In genomic region chr6:42507901-42508300, GRCh38 we compare ENCODE assay signal across 22 cellular contexts. TPM values are rescaled to one million over a fixed set of nuclear protein-coding genes. Genes with fewer than 3 reads are reported as not detected.
DNase-seq lines count a peak whose midpoint lies in the region; ATAC-seq, FAIRE-seq and TF ChIP-seq lines count a peak whose summit lies in the region.
"Had no signal": no experiment of that assay in that cellular context is flagged by ENCODE, and none has a peak within 500 bp of the region (broad histone marks: within the 10 kb centered on the region; RNA-seq: fewer than 3 reads in every experiment).

No MANE protein-coding gene starts in this region.

- no peaks in the 10 kb centered on the region for H3K9me3 Mint-ChIP-seq in activated B cell treated with CpG ODN at 0.5 μM for 24 hours
- H3K9me3 Mint-ChIP-seq: central memory CD8-positive, alpha-beta T cell; stimulated activated effector memory CD8-positive, alpha-beta T cell treated with anti-CD3 and anti-CD28 coated beads, Interleukin-12 subunit alpha, Interleukin-12 subunit beta, amount 100 ng/mL, for 72 hours had no signal

- no TSS peak for BruUV-seq in HepG2 (replicated peaks; lab: Mats Ljungman, UMichigan)

- intact Hi-C loops in activated B cell treated with CpG ODN at 0.5 μM for 24 hours (cut with micrococcal nuclease): loop anchor here (1.0 kb wide), 1 partner anchor 12 kb away; no protein-coding TSS in a partner anchor
- intact Hi-C loops in HepG2 (cut with micrococcal nuclease; ENCODE audit: unreplicated experiment): no loop called here

- DNase-seq in AG08395 (ENCODE audit: low spot score) (peak; percentile 61), GM23248 (peak; percentile 63), activated B cell treated with CpG ODN at 0.5 μM for 24 hours (no peak), left kidney (ENCODE audit: low read depth, low spot score) (peak; percentile 43), HepG2 (ENCODE audit: low spot score) (no peak), H4 (ENCODE audit: low spot score) (no peak)
- DNase-seq: activated CD8-positive, alpha-beta T cell treated with anti-CD3 and anti-CD28 coated beads, Interleukin-2, amount 10 ng/mL, durations not matched to agents 7 days and 5 days; activated effector memory CD4-positive, alpha-beta T cell treated with anti-CD3 and anti-CD28 coated beads, Interleukin-2, amount 50 U/mL, for 16 hours; CD4-positive, CD25-positive, alpha-beta regulatory T cell; DMS 273 treated with DMSO at 0.1 percent for 48 hours; heart left ventricle; left colon; mesendoderm; NCI-H1694; NCI-H69; T-helper 17 cell had no signal

- no peaks in the 10 kb centered on the region for H4K20me1 ChIP-seq in GM23248 (ENCODE audit: insufficient read depth)
- no peaks in the 10 kb centered on the region for H4K20me1 ChIP-seq in HepG2 (ENCODE audit: insufficient read depth, low read length)

- no peak overlapping the region for H3K4me3 Mint-ChIP-seq in activated B cell treated with CpG ODN at 0.5 μM for 24 hours
- H3K4me3 Mint-ChIP-seq: activated CD8-positive, alpha-beta T cell treated with anti-CD3 and anti-CD28 coated beads, Interleukin-2, amount 10 ng/mL, durations not matched to agents 7 days and 5 days; CD4-positive, CD25-positive, alpha-beta regulatory T cell; central memory CD8-positive, alpha-beta T cell; stimulated activated effector memory CD8-positive, alpha-beta T cell treated with anti-CD3 and anti-CD28 coated beads, Interleukin-12 subunit alpha, Interleukin-12 subunit beta, amount 100 ng/mL, for 72 hours; T-helper 17 cell had no signal

- no peaks in the 10 kb centered on the region for H3K9me2 ChIP-seq in GM23248 (ENCODE audit: insufficient read depth)

- peaks cover 29% of the 10 kb centered on the region for H3K4me1 Mint-ChIP-seq in activated B cell treated with CpG ODN at 0.5 μM for 24 hours
- H3K4me1 Mint-ChIP-seq: central memory CD8-positive, alpha-beta T cell had no signal

- CTCF ChIA-PET in activated B cell treated with CpG ODN at 0.5 μM for 24 hours (lab: Charles Lee) (no interaction called here), HepG2 (lab: Yijun Ruan, JAX; ENCODE audit: low intra/inter-chr PET ratio, low total read pairs) (no interaction called here)

- TF ChIP-seq POLR2A in HepG2 (IDR thresholded peaks at IDR 0.05; ENCODE audit: insufficient read depth in 1 of 2, low read depth in 2 of 2, low read length in 2 of 2): no peak

- H3K27ac ChIP-seq in GM23248: no peak overlapping the region
- H3K27ac ChIP-seq in HepG2 (ENCODE audit: extremely low read length, insufficient read depth, low read length): no peak overlapping the region
- H3K27ac ChIP-seq: heart left ventricle, KMS-11 had no signal

- ATAC-seq in activated B cell treated with CpG ODN at 0.5 μM for 24 hours (ENCODE audit: low read depth) (no peak), HepG2 (no peak), HG03159 (IDR thresholded peaks at IDR 0.05; ENCODE audit: unreplicated experiment) (no peak), GM18502 (IDR thresholded peaks at IDR 0.05; ENCODE audit: poor library complexity, unreplicated experiment) (no peak)
- ATAC-seq: activated CD8-positive, alpha-beta T cell treated with anti-CD3 and anti-CD28 coated beads, Interleukin-2, amount 10 ng/mL, durations not matched to agents 7 days and 5 days; heart left ventricle; left colon; stimulated activated effector memory CD8-positive, alpha-beta T cell treated with anti-CD3 and anti-CD28 coated beads, Interleukin-12 subunit alpha, Interleukin-12 subunit beta, amount 100 ng/mL, for 72 hours; T-helper 17 cell had no signal

- TF ChIP-seq CTCF in activated B cell treated with CpG ODN at 0.5 μM for 24 hours (IDR thresholded peaks at IDR 0.05) (no peak), HepG2 (CRISPR knock-in tag; IDR thresholded peaks at IDR 0.05) (no peak)

- H3K9me3 ChIP-seq in GM23248 (ENCODE audit: low read depth): no peaks in the 10 kb centered on the region
- H3K9me3 ChIP-seq in HepG2 (ENCODE audit: low read length): no peaks in the 10 kb centered on the region
- H3K9me3 ChIP-seq: heart left ventricle had no signal

- WGBS in GM23248 (ENCODE audit: low coverage in 1 of 2, low lambda C conversion rate in 2 of 2, missing lambda C conversion rate in 2 of 2), 2 experiments: 39 to 43% methylated on average over 1 of the region's 1 CpG
- WGBS in HepG2 (ENCODE audit: low lambda C conversion rate): 28% methylated on average over 1 of the region's 1 CpG

- H3K4me1 ChIP-seq in GM23248 (ENCODE audit: insufficient read depth) (peaks cover 32% of the 10 kb centered on the region), HepG2 (ENCODE audit: insufficient read depth, low read length) (no peaks in the 10 kb centered on the region)

- H3K27ac Mint-ChIP-seq in activated B cell treated with CpG ODN at 0.5 μM for 24 hours: peak overlapping the region; percentile 35
- H3K27ac Mint-ChIP-seq: activated CD8-positive, alpha-beta T cell treated with anti-CD3 and anti-CD28 coated beads, Interleukin-2, amount 10 ng/mL, durations not matched to agents 7 days and 5 days; CD4-positive, CD25-positive, alpha-beta regulatory T cell; stimulated activated effector memory CD8-positive, alpha-beta T cell treated with anti-CD3 and anti-CD28 coated beads, Interleukin-12 subunit alpha, Interleukin-12 subunit beta, amount 100 ng/mL, for 72 hours; T-helper 17 cell had no signal

- in situ Hi-C loops in GM23248 (cut with MboI) (no loop called here), HepG2 (cut with HindIII; ENCODE audit: extremely low pct_ligation_motif_present, low pct_unique_long_range_greater_than_20kb) (no loop called here)

- FAIRE-seq in HepG2 (lab: Jason Lieb, UNC): no peak

- no peaks in the 10 kb centered on the region for H3K27me3 Mint-ChIP-seq in activated B cell treated with CpG ODN at 0.5 μM for 24 hours
- H3K27me3 Mint-ChIP-seq: CD4-positive, CD25-positive, alpha-beta regulatory T cell; central memory CD8-positive, alpha-beta T cell; T-helper 17 cell had no signal

- no peak for TF ChIP-seq EP300 in HepG2 (IDR thresholded peaks at IDR 0.05; ENCODE audit: low read depth in 2 of 2, low read length in 2 of 2)
- TF ChIP-seq EP300 in HepG2 (CRISPR knock-in tag; IDR thresholded peaks at IDR 0.05; ENCODE audit: borderline replicate concordance): no peak

- H3F3A ChIP-seq in GM23248 (ENCODE audit: insufficient read depth): peaks cover 18% of the 10 kb centered on the region

- H3K27me3 ChIP-seq in GM23248 (replicated peaks; ENCODE audit: insufficient read depth): no peaks in the 10 kb centered on the region
- H3K27me3 ChIP-seq in HepG2 (ENCODE audit: control insufficient read depth in 1 of 2, insufficient read depth in 2 of 2, low read length in 2 of 2): peaks cover 4 to 8% of the 10 kb centered on the region in 2 experiments; a peak in 2 of 5 replicates
- H3K27me3 ChIP-seq: heart left ventricle had no signal

- H3K4me2 ChIP-seq in GM23248 (ENCODE audit: unreplicated experiment) (no peak overlapping the region), HepG2 (ENCODE audit: low read depth, low read length) (no peak overlapping the region)
- H3K4me2 ChIP-seq: KMS-11 had no signal

- H2AFZ ChIP-seq in GM23248 (no peak overlapping the region), HepG2 (ENCODE audit: low read length) (no peak overlapping the region)

- POLR2A ChIA-PET in activated B cell treated with CpG ODN at 0.5 μM for 24 hours (lab: Charles Lee) (interaction anchor here (1.2 to 1.3 kb wide), 2 partner anchors 13 to 55 kb away, joined by 3 to 21 read pairs; no protein-coding TSS in a partner anchor), HepG2 (lab: Yijun Ruan, JAX) (no interaction called here)

- H3K36me3 ChIP-seq in GM23248 (ENCODE audit: low read depth): no peaks in the 10 kb centered on the region
- H3K36me3 ChIP-seq in HepG2 (replicated peaks in 1 of 2; ENCODE audit: control insufficient read depth in 1 of 2, insufficient read depth in 2 of 2, low read length in 2 of 2): no peaks in the 10 kb centered on the region
- H3K36me3 ChIP-seq: heart left ventricle had no signal

- no peak for TF ChIP-seq RAD21 in HepG2 (CRISPR knock-in tag; IDR thresholded peaks at IDR 0.05)

- H3K79me2 ChIP-seq in GM23248 (ENCODE audit: insufficient read depth) (no peaks in the 10 kb centered on the region), HepG2 (ENCODE audit: insufficient read depth, low read length) (no peaks in the 10 kb centered on the region)

- H3K36me3 Mint-ChIP-seq in activated B cell treated with CpG ODN at 0.5 μM for 24 hours (ENCODE audit: low read depth): no peaks in the 10 kb centered on the region
- H3K36me3 Mint-ChIP-seq: CD4-positive, CD25-positive, alpha-beta regulatory T cell; stimulated activated effector memory CD8-positive, alpha-beta T cell treated with anti-CD3 and anti-CD28 coated beads, Interleukin-12 subunit alpha, Interleukin-12 subunit beta, amount 100 ng/mL, for 72 hours had no signal

- no peak overlapping the region for H3K9ac ChIP-seq in GM23248
- no peak overlapping the region for H3K9ac ChIP-seq in HepG2 (ENCODE audit: insufficient read depth, low read depth, low read length)
- H3K9ac ChIP-seq: KMS-11 had no signal

- H3K4me3 ChIP-seq in GM23248: no peak overlapping the region
- no peak overlapping the region for H3K4me3 ChIP-seq in HepG2 (replicated peaks in 1 of 3; ENCODE audit: insufficient read depth in 1 of 3, low read depth in 2 of 3, low read length in 3 of 3)
- H3K4me3 ChIP-seq: heart left ventricle had no signal

RNA-seq across cellular contexts. Expression of gene UBR2, which starts 55.9 kb away (rescaled TPM):
- 23.3 and 24.8 TPM in 2 replicates for total RNA-seq in GM23248 (2014; rRNA removed; shearing (Covaris generic))
- polyA plus RNA-seq in GM23248 (2016; fragmentation: Nextera tagmentation; extraction: Ambion mirVana) (8.0 and 8.5 TPM in 2 replicates), HepG2 (2011; rRNA removed) (14.8 and 17.6 TPM in 2 replicates)
- total RNA-seq in activated B cell treated with CpG ODN at 0.5 μM for 24 hours (34.3 and 40.8 TPM in 2 replicates), HepG2 (2016; rRNA removed; fragmentation: Illumina TruSeq; extraction: Trizol) (29.3 and 39.3 TPM in 2 replicates)
- 4.9 and 5.0 TPM in 2 replicates for total RNA-seq in HepG2 (2016; cell fraction: cytosol; rRNA removed; fragmentation: Illumina TruSeq; extraction: Trizol; ENCODE audit: low read depth)
- total RNA-seq in HepG2 (2016; cell fraction: insoluble cytoplasmic fraction; rRNA removed; fragmentation: Illumina TruSeq; extraction: Trizol): 28.5 and 36.6 TPM in 2 replicates
- 5.9 and 6.6 TPM in 2 replicates for total RNA-seq in HepG2 (2016; cell fraction: membrane; rRNA removed; fragmentation: Illumina TruSeq; extraction: Trizol)
- 33.6 and 38.5 TPM in 2 replicates for total RNA-seq in HepG2 (2016; cell fraction: nucleus; rRNA removed; fragmentation: Illumina TruSeq; extraction: Trizol)
- polyA plus RNA-seq in HepG2 (2011; cell fraction: cytosol; rRNA removed): 6.1 and 9.3 TPM in 2 replicates
- 21.6 and 22.5 TPM in 2 replicates for polyA plus RNA-seq in HepG2 (2011; cell fraction: nucleus; rRNA removed)
- 11.2 and 13.1 TPM in 2 replicates for polyA plus RNA-seq in HepG2 (2012)
- polyA plus RNA-seq in HepG2 (2016; cell fraction: cytosol; fragmentation: Illumina TruSeq; extraction: Trizol; ENCODE audit: low read depth): 0.72 and 0.75 TPM in 2 replicates
- polyA plus RNA-seq in HepG2 (2016; cell fraction: insoluble cytoplasmic fraction; fragmentation: Illumina TruSeq; extraction: Trizol; ENCODE audit: low read depth): 14.8 and 15.8 TPM in 2 replicates
- 1.4 and 1.5 TPM in 2 replicates for polyA plus RNA-seq in HepG2 (2016; cell fraction: membrane; fragmentation: Illumina TruSeq; extraction: Trizol; ENCODE audit: low read depth)
- 28.2 and 31.8 TPM in 2 replicates for polyA plus RNA-seq in HepG2 (2016; cell fraction: nucleus; fragmentation: Illumina TruSeq; extraction: Trizol; ENCODE audit: insufficient read depth, low read depth)
- 16.4 and 17.3 TPM in 2 replicates for polyA minus RNA-seq in HepG2 (2011; rRNA and poly(A)+ RNA removed; ENCODE audit: low replicate concordance)
- 17.6 and 20.7 TPM in 2 replicates for polyA minus RNA-seq in HepG2 (2011; cell fraction: cytosol; rRNA and poly(A)+ RNA removed)
- 50.2 and 58.7 TPM in 2 replicates for polyA minus RNA-seq in HepG2 (2011; cell fraction: nucleus; rRNA and poly(A)+ RNA removed)
- total RNA-seq in H4 (2014; rRNA removed; shearing (Covaris generic)): 14.9 and 16.3 TPM in 2 replicates

RNA-seq across cellular contexts. Expression of gene TRERF1, which starts 56.2 kb away (rescaled TPM):
- total RNA-seq in GM23248 (2014; rRNA removed; shearing (Covaris generic)): 2.7 and 4.7 TPM in 2 replicates
- polyA plus RNA-seq in GM23248 (2016; fragmentation: Nextera tagmentation; extraction: Ambion mirVana) (2.8 and 3.1 TPM in 2 replicates), HepG2 (2011; rRNA removed) (0.03 TPM in 1 of 2 replicates, not detected in the other)
- total RNA-seq in activated B cell treated with CpG ODN at 0.5 μM for 24 hours (3.3 and 4.1 TPM in 2 replicates), HepG2 (2016; rRNA removed; fragmentation: Illumina TruSeq; extraction: Trizol) (0.02 TPM in 1 of 2 replicates, not detected in the other)
- 0.09 TPM in 1 of 2 replicates, not detected in the other for total RNA-seq in HepG2 (2016; cell fraction: cytosol; rRNA removed; fragmentation: Illumina TruSeq; extraction: Trizol; ENCODE audit: low read depth)
- total RNA-seq in HepG2 (2016; cell fraction: insoluble cytoplasmic fraction; rRNA removed; fragmentation: Illumina TruSeq; extraction: Trizol): not detected in 2 replicates
- total RNA-seq in HepG2 (2016; cell fraction: membrane; rRNA removed; fragmentation: Illumina TruSeq; extraction: Trizol): 0.03 TPM in 1 of 2 replicates, not detected in the other
- 0.09 TPM in 1 of 2 replicates, not detected in the other for total RNA-seq in HepG2 (2016; cell fraction: nucleus; rRNA removed; fragmentation: Illumina TruSeq; extraction: Trizol)
- 0.01 TPM in 1 of 2 replicates, not detected in the other for polyA plus RNA-seq in HepG2 (2011; cell fraction: cytosol; rRNA removed)
- polyA plus RNA-seq in HepG2 (2011; cell fraction: nucleus; rRNA removed): 0.06 and 0.07 TPM in 2 replicates
- polyA plus RNA-seq in HepG2 (2012): 0.05 and 0.07 TPM in 2 replicates
- polyA plus RNA-seq in HepG2 (2016; cell fraction: cytosol; fragmentation: Illumina TruSeq; extraction: Trizol; ENCODE audit: low read depth): not detected in 2 replicates
- 0.08 TPM in 1 of 2 replicates, not detected in the other for polyA plus RNA-seq in HepG2 (2016; cell fraction: insoluble cytoplasmic fraction; fragmentation: Illumina TruSeq; extraction: Trizol; ENCODE audit: low read depth)
- polyA plus RNA-seq in HepG2 (2016; cell fraction: membrane; fragmentation: Illumina TruSeq; extraction: Trizol; ENCODE audit: low read depth): not detected in 2 replicates
- polyA plus RNA-seq in HepG2 (2016; cell fraction: nucleus; fragmentation: Illumina TruSeq; extraction: Trizol; ENCODE audit: insufficient read depth, low read depth): 0.08 TPM in 1 of 2 replicates, not detected in the other
- polyA minus RNA-seq in HepG2 (2011; rRNA and poly(A)+ RNA removed; ENCODE audit: low replicate concordance): 0.16 and 3.9 TPM in 2 replicates
- not detected in 2 replicates for polyA minus RNA-seq in HepG2 (2011; cell fraction: cytosol; rRNA and poly(A)+ RNA removed)
- 0.12 and 0.13 TPM in 2 replicates for polyA minus RNA-seq in HepG2 (2011; cell fraction: nucleus; rRNA and poly(A)+ RNA removed)
- total RNA-seq in H4 (2014; rRNA removed; shearing (Covaris generic)): 4.3 and 5.2 TPM in 2 replicates
- total RNA-seq: dermis microvascular lymphatic vessel endothelial cell had no signal

Comparison
In these comparisons a context has a peak if more than half of its experiments do, and no peak if none do; other contexts are left out.
1. DNase-seq: peak in AG08395 (single experiment), GM23248 (single experiment) and left kidney (single experiment); none in activated B cell treated with CpG ODN at 0.5 μM for 24 hours (single experiment), HepG2 (single experiment) and H4 (single experiment).